8 cellular contexts compared by ENCODE assay signal in genomic region chr5:57298985-57299491, GRCh38.
DNase-seq lines count a peak whose midpoint lies in the region; ATAC-seq and TF ChIP-seq lines count a peak whose summit lies in the region.

No MANE protein-coding gene starts in this region.

- TF ChIP-seq CTCF in MCF 10A (IDR thresholded peaks at IDR 0.05; ENCODE audit: unreplicated experiment), result peak; percentile 59

- H3K4me3 ChIP-seq in BLaER1, result no peak overlapping the region

- no peaks in the 10 kb centered on the region for H3K27me3 Mint-ChIP-seq in MCF 10A (ENCODE audit: insufficient read depth, unreplicated experiment)

- DNase-seq in NCI-H1048 (lab: John Stamatoyannopoulos, UW) (peak; percentile 61), T-helper 2 cell (peak in 4 of 5 experiments; percentile 15 to 76 (median 32)), MCF 10A (ENCODE audit: unreplicated experiment) (peak; percentile 78), iris pigment epithelial cell (ENCODE audit: low read depth) (peak; percentile 85)
- peak; percentile 19 for DNase-seq in stimulated activated CD4-positive, alpha-beta T cell treated with anti-CD3 and anti-CD28 coated beads, Interleukin-12 subunit alpha, Interleukin-12 subunit beta, amount 100 ng/mL, for 4 hours

- H4K20me1 ChIP-seq in BLaER1, result no peaks in the 10 kb centered on the region

- BruUV-seq in MCF 10A (replicated peaks; lab: Mats Ljungman, UMichigan), result no TSS peak

- peak; percentile 48 for ATAC-seq in GM19372 (IDR thresholded peaks at IDR 0.05; ENCODE audit: low read depth, unreplicated experiment)
- ATAC-seq in GM19455 (IDR thresholded peaks at IDR 0.05; ENCODE audit: unreplicated experiment), result no peak

- H3K4me2 ChIP-seq in BLaER1, result peak overlapping the region; percentile 61

- no peaks in the 10 kb centered on the region for H3K9me3 Mint-ChIP-seq in MCF 10A (ENCODE audit: unreplicated experiment)

- no peak overlapping the region for H3K9ac ChIP-seq in BLaER1

- H3K4me1 ChIP-seq in BLaER1, result peaks cover 24% of the 10 kb centered on the region

- no peaks in the 10 kb centered on the region for H3K27me3 ChIP-seq in BLaER1

- no peaks in the 10 kb centered on the region for H3K9me3 ChIP-seq in BLaER1

- CTCF ChIA-PET in MCF 10A (lab: Yijun Ruan, JAX), result interaction anchor here (0.5 to 6.4 kb wide), 40 partner anchors 10 to 1557 kb away, joined by 3 to 108 read pairs (median 4); no protein-coding TSS in a partner anchor

- POLR2A ChIA-PET in MCF 10A (lab: Yijun Ruan, JAX), result interaction anchor here (0.6 to 1.1 kb wide), 2 partner anchors 333 to 1160 kb away, joined by 3 read pairs; no protein-coding TSS in a partner anchor

- intact Hi-C loops in MCF 10A (cut with micrococcal nuclease), result loop anchor here (1.0 kb wide), 7 partner anchors 134 to 1163 kb away; no protein-coding TSS in a partner anchor

- H3K27ac Mint-ChIP-seq in MCF 10A (ENCODE audit: low read depth, unreplicated experiment), result no peak overlapping the region

- peaks cover 21% of the 10 kb centered on the region for H3K4me1 Mint-ChIP-seq in MCF 10A (ENCODE audit: insufficient read depth, unreplicated experiment)

- H3K27ac ChIP-seq in BLaER1, result no peak overlapping the region; the same call in 1 of the 2 replicates

- no peaks in the 10 kb centered on the region for H3K36me3 Mint-ChIP-seq in MCF 10A (ENCODE audit: insufficient read depth, unreplicated experiment)

- H3K36me3 ChIP-seq in BLaER1, result no peaks in the 10 kb centered on the region

- H3K4me3 Mint-ChIP-seq in MCF 10A (ENCODE audit: unreplicated experiment), result no peak overlapping the region

Comparison
In these comparisons a context has a peak if more than half of its experiments do, and no peak if none do; other contexts are left out.
1. DNase-seq: peak in every context shown above with its lines; median percentile 85 in iris pigment epithelial cell; 78 in MCF 10A; 61 in NCI-H1048; 32 in T-helper 2 cell; 19 in stimulated activated CD4-positive, alpha-beta T cell treated with anti-CD3 and anti-CD28 coated beads, Interleukin-12 subunit alpha, Interleukin-12 subunit beta, amount 100 ng/mL, for 4 hours.